ENCODE assay signal across 9 cellular contexts in the genomic region with DNA sequence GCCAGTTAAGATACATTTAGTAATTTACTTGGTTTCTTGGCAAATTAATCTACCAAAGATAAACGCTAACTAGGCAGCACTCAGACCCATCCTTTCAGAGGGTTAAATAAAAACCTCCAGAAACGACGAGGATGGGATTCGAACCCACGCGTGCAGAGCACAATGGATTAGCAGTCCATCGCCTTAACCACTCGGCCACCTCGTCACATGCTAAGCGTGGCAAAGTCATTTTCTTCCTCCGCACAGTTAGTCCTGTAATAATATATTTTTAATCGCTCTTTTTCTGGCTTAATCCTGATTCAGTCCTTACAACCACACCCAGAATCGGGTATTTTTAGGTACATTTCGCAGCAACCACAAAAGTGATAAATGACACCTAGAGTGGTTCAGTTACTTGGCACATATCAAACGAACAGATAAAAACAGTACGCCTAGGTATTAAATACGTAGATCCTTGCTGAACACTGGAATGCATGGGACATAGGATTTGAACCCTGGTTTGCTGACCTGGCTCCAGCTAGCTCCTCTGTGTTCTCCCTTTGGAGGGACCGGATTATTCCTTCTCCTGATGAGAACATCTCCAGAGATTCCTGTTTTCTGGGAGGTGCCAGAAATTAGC.
DNase-seq lines count a peak whose midpoint lies in the region; ATAC-seq lines count a peak whose summit lies in the region.
"Had no signal": no experiment of that assay in that cellular context is flagged by ENCODE, and none has a peak within 500 bp of the region (broad histone marks: within the 10 kb centered on the region; RNA-seq: fewer than 3 reads in every experiment).

No MANE protein-coding gene starts in this region.

- H3K9me3 Mint-ChIP-seq in T-helper 1 cell treated with Interleukin-12 subunit alpha and Interleukin-12 subunit beta and Interleukin-4 antibody, amounts not matched to agents 30 μg/mL and 1 μg/mL, for 36 hours: no peaks in the 10 kb centered on the region
- no peaks in the 10 kb centered on the region for H3K9me3 Mint-ChIP-seq in activated T-helper 17 cell treated with anti-CD3 and anti-CD28 coated beads, Interleukin-2, amount 50 U/mL, for 72 hours

- H3K27me3 Mint-ChIP-seq in T-helper 1 cell treated with Interleukin-12 subunit alpha and Interleukin-12 subunit beta and Interleukin-4 antibody, amounts not matched to agents 30 μg/mL and 1 μg/mL, for 36 hours (ENCODE audit: low read depth): peaks cover 50% of the 10 kb centered on the region
- peaks cover 42% of the 10 kb centered on the region for H3K27me3 Mint-ChIP-seq in activated T-helper 17 cell treated with anti-CD3 and anti-CD28 coated beads, Interleukin-2, amount 50 U/mL, for 72 hours

- peak overlapping the region; percentile 36 for H3K4me3 Mint-ChIP-seq in T-helper 1 cell treated with Interleukin-12 subunit alpha and Interleukin-12 subunit beta and Interleukin-4 antibody, amounts not matched to agents 30 μg/mL and 1 μg/mL, for 36 hours
- no peak overlapping the region for H3K4me3 Mint-ChIP-seq in activated T-helper 17 cell treated with anti-CD3 and anti-CD28 coated beads, Interleukin-2, amount 50 U/mL, for 72 hours

- H3K4me1 Mint-ChIP-seq in T-helper 1 cell treated with Interleukin-12 subunit alpha and Interleukin-12 subunit beta and Interleukin-4 antibody, amounts not matched to agents 30 μg/mL and 1 μg/mL, for 36 hours (ENCODE audit: low read depth): peaks cover 3% of the 10 kb centered on the region
- no peaks in the 10 kb centered on the region for H3K4me1 Mint-ChIP-seq in activated T-helper 17 cell treated with anti-CD3 and anti-CD28 coated beads, Interleukin-2, amount 50 U/mL, for 72 hours

- peak; percentile 26 for ATAC-seq in activated T-helper 17 cell treated with anti-CD3 and anti-CD28 coated beads, Interleukin-2, amount 50 U/mL, for 72 hours (replicated peaks)
- ATAC-seq in GM18867 (IDR thresholded peaks at IDR 0.05; ENCODE audit: unreplicated experiment) (no peak), GM21723 (IDR thresholded peaks at IDR 0.05; ENCODE audit: unreplicated experiment) (no peak), HG03108 (IDR thresholded peaks at IDR 0.05; ENCODE audit: unreplicated experiment) (no peak)

- no peak overlapping the region for H3K27ac Mint-ChIP-seq in T-helper 1 cell treated with Interleukin-12 subunit alpha and Interleukin-12 subunit beta and Interleukin-4 antibody, amounts not matched to agents 30 μg/mL and 1 μg/mL, for 36 hours
- no peak overlapping the region for H3K27ac Mint-ChIP-seq in activated T-helper 17 cell treated with anti-CD3 and anti-CD28 coated beads, Interleukin-2, amount 50 U/mL, for 72 hours

- DNase-seq in T-helper 1 cell (no peak), NCI-H1694 treated with DMSO at 0.1 percent for 48 hours (lab: John Stamatoyannopoulos, UW) (peak; percentile 84), iPS-NIHi11 (ENCODE audit: low spot score) (peak; percentile 41)
- DNase-seq: DND-41 had no signal

- no peaks in the 10 kb centered on the region for H3K36me3 Mint-ChIP-seq in T-helper 1 cell treated with Interleukin-12 subunit alpha and Interleukin-12 subunit beta and Interleukin-4 antibody, amounts not matched to agents 30 μg/mL and 1 μg/mL, for 36 hours (ENCODE audit: low read depth)
- no peaks in the 10 kb centered on the region for H3K36me3 Mint-ChIP-seq in activated T-helper 17 cell treated with anti-CD3 and anti-CD28 coated beads, Interleukin-2, amount 50 U/mL, for 72 hours (ENCODE audit: low read depth)

Comparison
In these comparisons a context has a peak if more than half of its experiments do, and no peak if none do; other contexts are left out.
1. DNase-seq: peak in NCI-H1694 treated with DMSO at 0.1 percent for 48 hours (single experiment) and iPS-NIHi11 (single experiment); none in T-helper 1 cell (0 of 5).